In the genomic region with DNA sequence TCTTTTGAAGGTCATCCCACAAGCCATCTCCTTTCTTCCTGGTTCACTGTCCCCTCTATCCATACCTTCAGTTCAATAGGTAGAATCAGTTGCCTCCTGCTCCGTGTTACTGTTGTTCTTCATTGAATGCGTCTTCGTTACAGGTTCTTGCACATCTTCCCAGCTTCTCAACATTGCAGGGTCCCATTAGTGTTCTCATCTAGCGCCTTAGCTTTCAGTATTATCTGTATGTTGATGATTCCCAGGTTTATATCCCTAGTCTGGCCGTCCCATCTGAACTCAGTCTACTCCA, we compare ENCODE assay signal across 13 cellular contexts. TPM values are rescaled to one million over a fixed set of nuclear protein-coding genes. Genes with fewer than 3 reads are reported as not detected.
A peak's percentile ranks its signal among the peaks of the same experiment; 100 is the strongest.
DNase-seq lines count a peak whose midpoint lies in the region; ATAC-seq and TF ChIP-seq lines count a peak whose summit lies in the region.
"Had no signal": no experiment of that assay in that cellular context is flagged by ENCODE, and none has a peak within 500 bp of the region (broad histone marks: within the 10 kb centered on the region; RNA-seq: fewer than 3 reads in every experiment).

No MANE protein-coding gene starts in this region.

- peaks cover 32 to 46% (median 39%) of the 10 kb centered on the region in 10 experiments for H3K4me1 ChIP-seq in BLaER1 treated with 17β-estradiol and CSF1 and Interleukin-3, amounts not matched to agents 10 nM and 100 nM
- H3K4me1 ChIP-seq in H9 (ENCODE audit: insufficient read depth, low read length) (0 out of 2 replicates have a peak, but pooled peaks cover 3% of the 10 kb centered on the region), HAP-1 (peaks cover 8% of the 10 kb centered on the region)
- H3K4me1 ChIP-seq in naive thymus-derived CD4-positive, alpha-beta T cell (ENCODE audit: control insufficient read depth in 2 of 2, insufficient read depth in 2 of 2, low read length in 2 of 2), result peaks cover 14 to 26% of the 10 kb centered on the region in 2 donors

- H2BK5ac ChIP-seq in H9 (ENCODE audit: insufficient read length, low read length), result no peak overlapping the region

- no peaks in the 10 kb centered on the region for H3K9me3 ChIP-seq in BLaER1 treated with 17β-estradiol and CSF1 and Interleukin-3, amounts not matched to agents 10 nM and 100 nM (replicated peaks in 1 of 11)
- H3K9me3 ChIP-seq in H9 (ENCODE audit: control insufficient read depth, low read depth, low read length), result no peaks in the 10 kb centered on the region
- H3K9me3 ChIP-seq in naive thymus-derived CD4-positive, alpha-beta T cell (ENCODE audit: control insufficient read depth in 2 of 3, low read length in 3 of 3), result no peaks in the 10 kb centered on the region
- no peaks in the 10 kb centered on the region for H3K9me3 ChIP-seq in HAP-1
- H3K9me3 ChIP-seq: esophagus squamous epithelium, left lung, sigmoid colon had no signal

- no peak overlapping the region for H2AK5ac ChIP-seq in H9 (ENCODE audit: insufficient read length, low read length)

- no peaks in the 10 kb centered on the region for H3K27me3 ChIP-seq in BLaER1 treated with 17β-estradiol and CSF1 and Interleukin-3, amounts not matched to agents 10 nM and 100 nM
- H3K27me3 ChIP-seq in H9 (ENCODE audit: insufficient read depth, low read length) (no peaks in the 10 kb centered on the region), HAP-1 (ENCODE audit: low read depth) (no peaks in the 10 kb centered on the region)
- no peaks in the 10 kb centered on the region for H3K27me3 ChIP-seq in naive thymus-derived CD4-positive, alpha-beta T cell (ENCODE audit: control insufficient read depth in 2 of 2, insufficient read depth in 2 of 2, low read length in 2 of 2)
- H3K27me3 ChIP-seq: esophagus squamous epithelium, left lung, sigmoid colon had no signal

- H3K36me3 ChIP-seq in BLaER1 treated with 17β-estradiol and CSF1 and Interleukin-3, amounts not matched to agents 10 nM and 100 nM, result peaks cover 0 to 30% (median 10%) of the 10 kb centered on the region in 11 experiments; a peak in 8 of 22 replicates
- no peaks in the 10 kb centered on the region for H3K36me3 ChIP-seq in naive thymus-derived CD4-positive, alpha-beta T cell (ENCODE audit: control insufficient read depth in 2 of 3, insufficient read depth in 3 of 3, low read length in 3 of 3)
- H3K36me3 ChIP-seq in HAP-1 (replicated peaks), result peaks cover 10% of the 10 kb centered on the region; the same call in 1 of the 2 replicates
- H3K36me3 ChIP-seq: left lung, sigmoid colon had no signal

- H3K27me3 Mint-ChIP-seq in H9 (ENCODE audit: low read depth), result no peaks in the 10 kb centered on the region
- no peaks in the 10 kb centered on the region for H3K27me3 Mint-ChIP-seq in activated naive CD8-positive, alpha-beta T cell treated with anti-CD3 and anti-CD28 coated beads, Interleukin-2, amount 50 U/mL, for 24 hours
- no peaks in the 10 kb centered on the region for H3K27me3 Mint-ChIP-seq in naive thymus-derived CD4-positive, alpha-beta T cell

- H3K4me2 ChIP-seq in BLaER1 treated with 17β-estradiol and CSF1 and Interleukin-3, amounts not matched to agents 10 nM and 100 nM, result peak overlapping the region; percentile 41 to 92 (median 86)
- no peak overlapping the region for H3K4me2 ChIP-seq in H9 (ENCODE audit: insufficient read depth, insufficient read length, low read length)

- H3K14ac ChIP-seq in H9 (ENCODE audit: insufficient read depth, low read length), result no peak overlapping the region

- no peak overlapping the region for H2BK12ac ChIP-seq in H9 (ENCODE audit: insufficient read length, low read depth, low read length)

- intact Hi-C loops in naive thymus-derived CD4-positive, alpha-beta T cell (cut with micrococcal nuclease), result loop anchor here (5.0 to 10.0 kb wide), 5 partner anchors 403 to 1451 kb away; partner anchors contain the start of genes AP4S1 (in 1 of the 2), ARHGAP5 (in 1 of the 2), HEATR5A (in 1 of the 2) and NUBPL (in 1 of the 2)

- no peak overlapping the region for H3K9ac ChIP-seq in BLaER1 treated with 17β-estradiol and CSF1 and Interleukin-3, amounts not matched to agents 10 nM and 100 nM
- no peak overlapping the region for H3K9ac ChIP-seq in H9 (ENCODE audit: extremely low read depth, insufficient read length, low read length)

- no peak for TF ChIP-seq CTCF in H9 (conservative IDR thresholded peaks at IDR 0.05)

- no peaks in the 10 kb centered on the region for H3K79me1 ChIP-seq in H9 (ENCODE audit: insufficient read depth, low read depth, low read length, poor library complexity, severe bottlenecking)

- H4K91ac ChIP-seq in H9 (ENCODE audit: insufficient read length, low read depth, low read length), result no peak overlapping the region

- H3T11ph ChIP-seq in H9 (ENCODE audit: low read length), result no peak overlapping the region

- H3K18ac ChIP-seq in H9 (ENCODE audit: insufficient read length, low read depth, low read length), result no peak overlapping the region

- DNase-seq in H9 (no peak), G401 (ENCODE audit: low spot score) (no peak), mucosa of gallbladder (ENCODE audit: low spot score) (no peak), HAP-1 (ENCODE audit: low spot score in 2 of 2) (no peak), RPMI8226 (no peak)
- no peak for DNase-seq in activated naive CD8-positive, alpha-beta T cell treated with anti-CD3 and anti-CD28 coated beads, Interleukin-2, amount 50 U/mL, for 24 hours
- DNase-seq in naive thymus-derived CD4-positive, alpha-beta T cell, result no peak
- DNase-seq: DMS153, esophagus squamous epithelium, left lung, sigmoid colon had no signal

- WGBS in H9 (ENCODE audit: extremely low coverage, insufficient read length, low lambda C conversion rate), result no CpG with 5 or more reads among the region's 5 CpGs

- H3K36me3 Mint-ChIP-seq in H9 (ENCODE audit: insufficient read depth in 1 of 3, low read depth in 3 of 3), result peaks cover 3 to 12% (median 10%) of the 10 kb centered on the region in 3 experiments; a peak in 4 of 7 replicates
- H3K36me3 Mint-ChIP-seq in activated naive CD8-positive, alpha-beta T cell treated with anti-CD3 and anti-CD28 coated beads, Interleukin-2, amount 50 U/mL, for 24 hours (ENCODE audit: low read depth), result peaks cover 19% of the 10 kb centered on the region
- peaks cover 0 to 19% (median 5%) of the 10 kb centered on the region in 5 donors for H3K36me3 Mint-ChIP-seq in naive thymus-derived CD4-positive, alpha-beta T cell

- peaks cover 19 to 20% of the 10 kb centered on the region in 2 experiments for H3K4me1 Mint-ChIP-seq in H9
- H3K4me1 Mint-ChIP-seq in activated naive CD8-positive, alpha-beta T cell treated with anti-CD3 and anti-CD28 coated beads, Interleukin-2, amount 50 U/mL, for 24 hours, result peaks cover 51% of the 10 kb centered on the region
- H3K4me1 Mint-ChIP-seq in naive thymus-derived CD4-positive, alpha-beta T cell, result peaks cover 25 to 76% (median 58%) of the 10 kb centered on the region in 7 donors

- no peak overlapping the region for H3K23ac ChIP-seq in H9 (ENCODE audit: insufficient read length, low read depth, low read length)

- H4K20me1 ChIP-seq in BLaER1 treated with 17β-estradiol and CSF1 and Interleukin-3, amounts not matched to agents 10 nM and 100 nM, result peaks cover 3 to 53% (median 33%) of the 10 kb centered on the region in 11 experiments; a peak in 16 of 22 replicates
- no peaks in the 10 kb centered on the region for H4K20me1 ChIP-seq in H9 (ENCODE audit: control insufficient read depth, insufficient read depth, insufficient read length)

- H2BK120ac ChIP-seq in H9 (ENCODE audit: low read depth, low read length, poor library complexity, severe bottlenecking), result no peak overlapping the region

- peaks cover 19% of the 10 kb centered on the region; the same call in 1 of the 2 replicates for H3K79me2 ChIP-seq in H9 (ENCODE audit: insufficient read depth, low read length)

- H2BK20ac ChIP-seq in H9 (ENCODE audit: low read depth, low read length, poor library complexity, severe bottlenecking), result no peak overlapping the region

- no peak overlapping the region for H2BK15ac ChIP-seq in H9 (ENCODE audit: low read depth, low read length)

- no peak overlapping the region for H2AFZ ChIP-seq in H9 (ENCODE audit: low read length)

- no peak overlapping the region; a peak in 1 of 7 replicates for H3K27ac Mint-ChIP-seq in H9
- H3K27ac Mint-ChIP-seq in activated naive CD8-positive, alpha-beta T cell treated with anti-CD3 and anti-CD28 coated beads, Interleukin-2, amount 50 U/mL, for 24 hours, result no peak overlapping the region
- peak overlapping the region in 6 of 9 donors; percentile 9 to 69 (median 14) for H3K27ac Mint-ChIP-seq in naive thymus-derived CD4-positive, alpha-beta T cell

- H3K9me3 Mint-ChIP-seq in H9, result no peaks in the 10 kb centered on the region
- no peaks in the 10 kb centered on the region for H3K9me3 Mint-ChIP-seq in activated naive CD8-positive, alpha-beta T cell treated with anti-CD3 and anti-CD28 coated beads, Interleukin-2, amount 50 U/mL, for 24 hours
- H3K9me3 Mint-ChIP-seq in naive thymus-derived CD4-positive, alpha-beta T cell, result no peaks in the 10 kb centered on the region

- CTCF ChIA-PET in naive thymus-derived CD4-positive, alpha-beta T cell (lab: Charles Lee), result no interaction called here

- no peaks in the 10 kb centered on the region for H3K23me2 ChIP-seq in H9 (ENCODE audit: insufficient read length, low read depth, low read length, poor library complexity, severe bottlenecking)

- H4K5ac ChIP-seq in H9 (ENCODE audit: insufficient read length, low read depth, low read length), result no peak overlapping the region

- peak overlapping the region; percentile 18 to 59 for H3K4me3 Mint-ChIP-seq in H9
- H3K4me3 Mint-ChIP-seq in activated naive CD8-positive, alpha-beta T cell treated with anti-CD3 and anti-CD28 coated beads, Interleukin-2, amount 50 U/mL, for 24 hours, result peak overlapping the region; percentile 44
- peak overlapping the region; percentile 9 to 100 (median 70) for H3K4me3 Mint-ChIP-seq in naive thymus-derived CD4-positive, alpha-beta T cell

- no peak overlapping the region for H3K56ac ChIP-seq in H9 (ENCODE audit: insufficient read length, low read depth, low read length)

- POLR2A ChIA-PET in naive thymus-derived CD4-positive, alpha-beta T cell (lab: Charles Lee), result no interaction called here

- H3K4ac ChIP-seq in H9 (ENCODE audit: low read depth, low read length), result no peak overlapping the region

- no peak overlapping the region for H3K27ac ChIP-seq in BLaER1 treated with 17β-estradiol and CSF1 and Interleukin-3, amounts not matched to agents 10 nM and 100 nM
- H3K27ac ChIP-seq in H9 (ENCODE audit: insufficient read length, low read depth, low read length), result no peak overlapping the region
- H3K27ac ChIP-seq in naive thymus-derived CD4-positive, alpha-beta T cell (ENCODE audit: low read depth, low read length), result no peak overlapping the region
- H3K27ac ChIP-seq: esophagus squamous epithelium, left lung, sigmoid colon had no signal

- peak overlapping the region in 2 of 10 experiments; percentile 74 to 85; a peak in 3 of 20 replicates for H3K4me3 ChIP-seq in BLaER1 treated with 17β-estradiol and CSF1 and Interleukin-3, amounts not matched to agents 10 nM and 100 nM
- H3K4me3 ChIP-seq in naive thymus-derived CD4-positive, alpha-beta T cell (ENCODE audit: low read length), result no peak overlapping the region
- no peak overlapping the region for H3K4me3 ChIP-seq in HAP-1

- in situ Hi-C loops in G401 (cut with HindIII; ENCODE audit: low sequenced_read_pairs), result no loop called here
- in situ Hi-C loops in HAP-1 (cut with MboI; ENCODE audit: low sequenced_read_pairs), result no loop called here

- no peak for ATAC-seq in activated naive CD8-positive, alpha-beta T cell treated with anti-CD3 and anti-CD28 coated beads, Interleukin-2, amount 50 U/mL, for 24 hours
- ATAC-seq in naive thymus-derived CD4-positive, alpha-beta T cell, result no peak
- ATAC-seq: left lung, Right ventricle myocardium inferior had no signal

- no peak overlapping the region for H4K8ac ChIP-seq in H9 (replicated peaks; ENCODE audit: insufficient read length, low read depth, low read length)

RNA-seq across cellular contexts. Expression of gene SCFD1, which starts 2.0 kb away (rescaled TPM):
- 69.2 and 85.2 TPM in 2 replicates for total RNA-seq in H9 (2021)
- 10 to 100 TPM; 63.2 to 75.4 (median 68.2) TPM for total RNA-seq in naive thymus-derived CD4-positive, alpha-beta T cell
- polyA plus RNA-seq in naive thymus-derived CD4-positive, alpha-beta T cell, result 10 to 100 TPM; 59.5 to 62.4 TPM
- 56.9 and 63.7 TPM in 2 replicates for total RNA-seq in G401 (2014; rRNA removed; shearing (Covaris generic))
- 60.7 TPM for total RNA-seq in mucosa of gallbladder

Comparison
In these comparisons a context has a peak if more than half of its experiments do, and no peak if none do; other contexts are left out.
1. H3K27ac Mint-ChIP-seq: peak in naive thymus-derived CD4-positive, alpha-beta T cell (6 of 9); none in H9 (0 of 3) and activated naive CD8-positive, alpha-beta T cell treated with anti-CD3 and anti-CD28 coated beads, Interleukin-2, amount 50 U/mL, for 24 hours (single experiment).
2. Peak in every context shown above with its lines, with median percentiles within 50 percentile points of each other: H3K4me3 Mint-ChIP-seq.